ENCODE assay signal across 19 cellular contexts in the genomic region with DNA sequence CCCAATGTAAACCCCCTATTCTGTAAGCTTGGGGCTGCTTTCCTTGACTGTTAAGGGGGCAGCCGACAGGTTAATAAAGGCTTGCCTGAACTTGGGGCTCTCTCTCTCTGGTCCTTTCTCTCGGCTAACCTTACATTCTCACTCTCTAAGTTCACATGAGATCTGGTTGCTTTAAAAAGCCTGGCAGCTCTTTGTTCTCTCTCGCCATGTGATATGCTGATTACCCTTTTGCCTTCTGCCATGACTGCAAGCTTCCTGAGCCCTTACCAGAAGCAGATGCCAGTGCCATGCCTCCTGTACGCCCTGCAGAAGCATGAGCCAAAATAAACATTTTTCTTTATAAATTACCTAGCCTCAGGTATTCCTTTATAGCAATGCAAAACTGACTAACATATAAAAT. TPM values are rescaled to one million over a fixed set of nuclear protein-coding genes. Genes with fewer than 3 reads are reported as not detected.
"Had no signal": no experiment of that assay in that cellular context is flagged by ENCODE, and none has a peak within 500 bp of the region (broad histone marks: within the 10 kb centered on the region; RNA-seq: fewer than 3 reads in every experiment).

No MANE protein-coding gene starts in this region.

RNA-seq across cellular contexts. Expression of a gene that starts 5.5 kb away (rescaled TPM):
- total RNA-seq: activated naive CD4-positive, alpha-beta T cell treated with anti-CD3 and anti-CD28 coated beads for 36 hours; activated naive CD4-positive, alpha-beta T cell treated with anti-CD3 and anti-CD28 coated beads, Interleukin-2, amount 50 U/mL, for 72 hours; activated naive CD8-positive, alpha-beta T cell treated with anti-CD3 and anti-CD28 coated beads for 36 hours; activated naive CD8-positive, alpha-beta T cell treated with anti-CD3 and anti-CD28 coated beads, Interleukin-2, amount 10 ng/mL, durations not matched to agents 7 days and 5 days; activated T-cell treated with anti-CD3 and anti-CD28 coated beads, Interleukin-2, amount 50 U/mL, for 4 hours; activated T-cell treated with anti-CD3 and anti-CD28 coated beads, Interleukin-2, amount 50 U/mL, for 72 hours; activated T-helper 1 cell treated with anti-CD3 and anti-CD28 coated beads, Interleukin-12 subunit alpha, Interleukin-12 subunit beta, Interleukin-2, Interleukin-4 antibody, amounts not matched to agents 30 ng/mL and 10 ng/mL and 1 ng/mL, durations not matched to agents 14 hours and 24 hours and 36 hours; activated T-helper 17 cell treated with anti-CD3 and anti-CD28 coated beads, Interleukin-2, amount 50 U/mL, for 72 hours; adrenal gland; aorta; ascending aorta; body of pancreas; breast epithelium; bronchial epithelial cell; cardiac muscle cell; cerebellum; chondrocyte had no signal

RNA-seq across cellular contexts. Expression of a gene that starts 32.0 kb away (rescaled TPM):
- total RNA-seq: activated naive CD4-positive, alpha-beta T cell treated with anti-CD3 and anti-CD28 coated beads for 36 hours; activated naive CD4-positive, alpha-beta T cell treated with anti-CD3 and anti-CD28 coated beads, Interleukin-2, amount 50 U/mL, for 72 hours; activated naive CD8-positive, alpha-beta T cell treated with anti-CD3 and anti-CD28 coated beads for 36 hours; activated naive CD8-positive, alpha-beta T cell treated with anti-CD3 and anti-CD28 coated beads, Interleukin-2, amount 10 ng/mL, durations not matched to agents 7 days and 5 days; activated T-cell treated with anti-CD3 and anti-CD28 coated beads, Interleukin-2, amount 50 U/mL, for 4 hours; activated T-cell treated with anti-CD3 and anti-CD28 coated beads, Interleukin-2, amount 50 U/mL, for 72 hours; activated T-helper 1 cell treated with anti-CD3 and anti-CD28 coated beads, Interleukin-12 subunit alpha, Interleukin-12 subunit beta, Interleukin-2, Interleukin-4 antibody, amounts not matched to agents 30 ng/mL and 10 ng/mL and 1 ng/mL, durations not matched to agents 14 hours and 24 hours and 36 hours; activated T-helper 17 cell treated with anti-CD3 and anti-CD28 coated beads, Interleukin-2, amount 50 U/mL, for 72 hours; activated T-helper 2 cell treated with anti-CD3 and anti-CD28 coated beads, Interferon-gamma antibody, Interleukin-2, Interleukin-4, amounts not matched to agents 10 μg/mL and 5 μg/mL and 100 μg/mL, durations not matched to agents 14 hours and 24 hours and 36 hours; adrenal gland; aorta; ascending aorta; body of pancreas; breast epithelium; bronchial epithelial cell; cardiac muscle cell; cardiac septum; cerebellum; chondrocyte had no signal

RNA-seq across cellular contexts. Expression of a gene that starts 39.9 kb away (rescaled TPM):
- total RNA-seq: activated naive CD4-positive, alpha-beta T cell treated with anti-CD3 and anti-CD28 coated beads for 36 hours; activated naive CD4-positive, alpha-beta T cell treated with anti-CD3 and anti-CD28 coated beads, Interleukin-2, amount 50 U/mL, for 72 hours; activated naive CD8-positive, alpha-beta T cell treated with anti-CD3 and anti-CD28 coated beads for 36 hours; activated T-cell treated with anti-CD3 and anti-CD28 coated beads, Interleukin-2, amount 50 U/mL, for 4 hours; activated T-helper 17 cell treated with anti-CD3 and anti-CD28 coated beads, Interleukin-2, amount 50 U/mL, for 72 hours; aorta; ascending aorta; body of pancreas; bronchial epithelial cell; cardiac muscle cell; cardiac septum; chondrocyte had no signal
